In the genomic region with DNA sequence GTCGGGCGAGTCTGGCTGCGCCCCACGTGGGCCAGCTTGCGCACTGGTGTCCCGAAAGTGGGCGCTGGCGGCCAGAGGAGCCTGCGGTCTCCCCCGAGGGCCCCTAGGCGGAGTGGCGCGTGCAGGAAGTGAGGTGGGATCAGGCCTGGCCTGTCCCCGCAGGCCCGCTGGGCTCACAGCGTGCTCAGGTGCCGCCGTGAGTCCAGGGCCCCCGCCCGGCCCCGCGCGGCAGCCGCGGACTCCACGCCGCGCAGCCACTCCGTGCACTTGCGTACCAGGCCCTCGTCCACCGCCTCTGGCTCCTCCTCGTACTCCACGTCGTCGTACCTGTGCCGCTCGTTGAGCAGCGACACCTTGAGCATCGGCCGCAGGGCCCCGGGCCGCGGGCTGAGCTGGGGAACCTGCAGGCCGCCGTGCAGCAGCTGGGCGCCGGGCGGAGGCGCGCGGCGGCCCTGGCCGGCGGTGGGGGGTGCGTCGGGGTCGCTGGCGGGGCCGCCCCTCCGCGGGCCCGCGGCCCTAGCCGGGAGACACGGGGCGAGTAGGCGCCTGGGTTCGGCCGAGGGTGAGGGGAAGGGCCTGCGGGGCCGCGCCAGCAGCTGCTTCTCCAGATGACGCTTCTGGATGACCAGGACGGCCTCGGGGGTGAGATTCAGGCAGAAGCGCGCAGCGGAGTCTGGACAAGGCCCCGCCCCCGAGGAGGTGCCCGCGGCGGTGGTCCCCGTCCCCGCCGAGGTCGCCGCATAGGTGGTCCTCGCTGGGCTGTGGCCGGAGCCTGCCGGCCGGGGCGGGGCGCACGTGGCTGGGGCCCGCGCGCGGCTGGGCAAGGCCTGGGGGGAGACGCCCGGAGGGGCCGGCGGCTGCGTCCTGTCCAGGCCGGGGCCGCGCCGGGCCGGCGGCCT, we compare ENCODE assay signal across 8 cellular contexts. TPM values are rescaled to one million over a fixed set of nuclear protein-coding genes. Genes with fewer than 3 reads are reported as not detected.
A peak's percentile ranks its signal among the peaks of the same experiment; 100 is the strongest.
DNase-seq lines count a peak whose midpoint lies in the region; ATAC-seq and TF ChIP-seq lines count a peak whose summit lies in the region.

No MANE protein-coding gene starts in this region.

- no peak overlapping the region for H3K27ac Mint-ChIP-seq in activated CD4-positive, alpha-beta T cell treated with anti-CD3 and anti-CD28 coated beads, Interleukin-2, amount 10 ng/mL, durations not matched to agents 7 days and 5 days
- H3K27ac Mint-ChIP-seq in T-cell (no peak overlapping the region), chondrocyte (ENCODE audit: unreplicated experiment) (no peak overlapping the region)

- H3K9me3 ChIP-seq in sigmoid colon: no peaks in the 10 kb centered on the region

- no peak for TF ChIP-seq EP300 in sigmoid colon (IDR thresholded peaks at IDR 0.05)

- H3K36me3 ChIP-seq in sigmoid colon: no peaks in the 10 kb centered on the region

- H3K4me3 Mint-ChIP-seq in activated CD4-positive, alpha-beta T cell treated with anti-CD3 and anti-CD28 coated beads, Interleukin-2, amount 10 ng/mL, durations not matched to agents 7 days and 5 days: no peak overlapping the region
- H3K4me3 Mint-ChIP-seq in T-cell (peak overlapping the region in 2 of 3 donors; percentile 45 to 73), chondrocyte (ENCODE audit: unreplicated experiment) (no peak overlapping the region)

- ATAC-seq in HG02642 (IDR thresholded peaks at IDR 0.05; ENCODE audit: poor library complexity, unreplicated experiment) (peak; percentile 40), T-cell (replicated peaks in 1 of 4) (peak; percentile 53 to 72 (median 62)), left cardiac atrium (peak; percentile 48 to 50)

- peaks cover 0 to 23% (median 19%) of the 10 kb centered on the region in 4 donors for H3K4me1 ChIP-seq in sigmoid colon

- intact Hi-C loops in left cardiac atrium (cut with DNase I) (no loop called here), sigmoid colon (cut with DNase I) (no loop called here)

- peak overlapping the region in 3 of 4 donors; percentile 34 to 54 (median 52) for H3K4me3 ChIP-seq in sigmoid colon

- no peaks in the 10 kb centered on the region for H3K36me3 Mint-ChIP-seq in activated CD4-positive, alpha-beta T cell treated with anti-CD3 and anti-CD28 coated beads, Interleukin-2, amount 10 ng/mL, durations not matched to agents 7 days and 5 days (ENCODE audit: low read depth)
- no peaks in the 10 kb centered on the region for H3K36me3 Mint-ChIP-seq in T-cell
- no peaks in the 10 kb centered on the region for H3K36me3 Mint-ChIP-seq in chondrocyte (ENCODE audit: low read depth)

- H3K27ac ChIP-seq in sigmoid colon: no peak overlapping the region

- H3K9me3 Mint-ChIP-seq in activated CD4-positive, alpha-beta T cell treated with anti-CD3 and anti-CD28 coated beads, Interleukin-2, amount 10 ng/mL, durations not matched to agents 7 days and 5 days: no peaks in the 10 kb centered on the region
- no peaks in the 10 kb centered on the region for H3K9me3 Mint-ChIP-seq in T-cell
- H3K9me3 Mint-ChIP-seq in chondrocyte (ENCODE audit: low read depth): no peaks in the 10 kb centered on the region

- H3K27me3 ChIP-seq in sigmoid colon: peaks cover 28 to 70% (median 37%) of the 10 kb centered on the region in 3 donors

- H3K27me3 Mint-ChIP-seq in activated CD4-positive, alpha-beta T cell treated with anti-CD3 and anti-CD28 coated beads, Interleukin-2, amount 10 ng/mL, durations not matched to agents 7 days and 5 days: peaks cover 48% of the 10 kb centered on the region
- H3K27me3 Mint-ChIP-seq in T-cell: peaks cover 54 to 57% of the 10 kb centered on the region in 2 donors
- H3K27me3 Mint-ChIP-seq in chondrocyte (ENCODE audit: low read depth): peaks cover 26% of the 10 kb centered on the region

- CTCF ChIA-PET in activated CD4-positive, alpha-beta T cell treated with anti-CD3 and anti-CD28 coated beads, Interleukin-2, amount 10 ng/mL, durations not matched to agents 7 days and 5 days (lab: Charles Lee): interaction anchor here (1.2 kb wide), 1 partner anchor 42 kb away, joined by 3 read pairs; no protein-coding TSS in a partner anchor
- CTCF ChIA-PET in T-cell (lab: Charles Lee): interaction anchor here in 1 of 2 donors (1.0 kb wide), 1 partner anchor 93 kb away, joined by 3 read pairs; no protein-coding TSS in a partner anchor

- TF ChIP-seq CTCF in sigmoid colon (IDR thresholded peaks at IDR 0.05) (no peak), chondrocyte (IDR thresholded peaks at IDR 0.05) (no peak)

- H3K4me1 Mint-ChIP-seq in activated CD4-positive, alpha-beta T cell treated with anti-CD3 and anti-CD28 coated beads, Interleukin-2, amount 10 ng/mL, durations not matched to agents 7 days and 5 days: no peaks in the 10 kb centered on the region
- H3K4me1 Mint-ChIP-seq in T-cell (peaks cover 0 to 11% (median 2%) of the 10 kb centered on the region in 3 donors), chondrocyte (ENCODE audit: low read depth) (peaks cover 4% of the 10 kb centered on the region)

- TF ChIP-seq POLR2A in sigmoid colon (IDR thresholded peaks at IDR 0.05): no peak

- POLR2A ChIA-PET in activated CD4-positive, alpha-beta T cell treated with anti-CD3 and anti-CD28 coated beads, Interleukin-2, amount 10 ng/mL, durations not matched to agents 7 days and 5 days (lab: Charles Lee): no interaction called here
- POLR2A ChIA-PET in T-cell (lab: Charles Lee): no interaction called here

- WGBS in sigmoid colon, 2 donors: 2% methylated on average over 111 of the region's 111 CpGs

- DNase-seq in activated CD4-positive, alpha-beta T cell treated with anti-CD3 and anti-CD28 coated beads for 48 hours: peak; percentile 32
- DNase-seq in activated CD4-positive, alpha-beta T cell treated with anti-CD3 and anti-CD28 coated beads, Interleukin-2, amount 10 ng/mL, durations not matched to agents 7 days and 5 days: no peak
- DNase-seq in T-cell (peak in 6 of 34 experiments; percentile 8 to 27 (median 24)), left cardiac atrium (no peak), sigmoid colon (no peak), chondrocyte (ENCODE audit: low spot score) (no peak)
- no peak for DNase-seq in stimulated activated naive CD4-positive, alpha-beta T cell treated with Interleukin-2 at 50 U/mL for 16 hours (lab: John Stamatoyannopoulos, UW)

RNA-seq across cellular contexts. Expression of gene PRR18, which starts 0.9 kb away (rescaled TPM):
- total RNA-seq in activated CD4-positive, alpha-beta T cell treated with anti-CD3 and anti-CD28 coated beads, Interleukin-2, amount 10 ng/mL, durations not matched to agents 7 days and 5 days: not detected
- total RNA-seq in T-cell (not detected), left cardiac atrium (under 1 TPM; 0.26 to 0.65 TPM), sigmoid colon (under 1 TPM in 1 of 4 donors, not detected in 3; 0.41 TPM), chondrocyte (0.36 to 0.70 TPM in 2 of 3 replicates, not detected in the other)
- polyA plus RNA-seq in sigmoid colon: under 1 TPM in 1 of 3 donors, not detected in 2; 0.06 TPM

RNA-seq across cellular contexts. Expression of gene SFT2D1, which starts 35.0 kb away (rescaled TPM):
- 10 to 100 TPM; 39.7 to 43.2 TPM for total RNA-seq in activated CD4-positive, alpha-beta T cell treated with anti-CD3 and anti-CD28 coated beads, Interleukin-2, amount 10 ng/mL, durations not matched to agents 7 days and 5 days
- 10 to 100 TPM; 13.8 to 32.0 (median 24.6) TPM for total RNA-seq in T-cell
- 10 to 100 TPM; 26.3 to 28.0 TPM for total RNA-seq in left cardiac atrium
- 10 to 100 TPM; 26.0 to 46.2 (median 37.6) TPM for total RNA-seq in sigmoid colon
- polyA plus RNA-seq in sigmoid colon: 10 to 100 TPM; 49.2 to 92.8 (median 58.3) TPM
- total RNA-seq in chondrocyte: 19.0 to 30.0 TPM (median 26.0 TPM) in 3 replicates

Comparison
In these comparisons a context has a peak if more than half of its experiments do, and no peak if none do; other contexts are left out.
1. H3K4me3 Mint-ChIP-seq: peak in T-cell (2 of 3); none in activated CD4-positive, alpha-beta T cell treated with anti-CD3 and anti-CD28 coated beads, Interleukin-2, amount 10 ng/mL, durations not matched to agents 7 days and 5 days (single experiment) and chondrocyte (single experiment).
2. Peak in every context shown above with its lines, with median percentiles within 50 percentile points of each other: ATAC-seq.